9 cellular contexts compared by ENCODE assay signal in the genomic region with DNA sequence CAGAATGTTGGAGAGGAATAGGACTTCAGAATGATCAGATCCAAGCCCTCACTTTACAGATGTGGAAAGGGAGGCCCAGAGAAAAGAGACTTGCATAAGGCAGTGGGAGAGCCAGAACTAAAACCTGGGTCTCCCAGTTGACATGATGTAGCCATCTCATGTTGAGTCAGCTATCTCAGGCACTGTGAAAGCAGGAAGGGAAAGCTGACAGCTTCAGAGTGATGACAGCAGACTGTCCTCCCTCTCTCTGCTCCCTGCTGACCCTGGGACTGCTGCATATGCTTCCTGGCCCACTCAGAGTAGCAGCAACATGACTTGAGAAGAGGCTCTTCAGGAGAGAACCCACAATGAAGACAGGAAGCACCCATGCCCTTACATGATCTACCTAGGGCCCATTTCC. TPM values are rescaled to one million over a fixed set of nuclear protein-coding genes. Genes with fewer than 3 reads are reported as not detected.
DNase-seq lines count a peak whose midpoint lies in the region; ATAC-seq and TF ChIP-seq lines count a peak whose summit lies in the region.
"Had no signal": no experiment of that assay in that cellular context is flagged by ENCODE, and none has a peak within 500 bp of the region (broad histone marks: within the 10 kb centered on the region; RNA-seq: fewer than 3 reads in every experiment).

No MANE protein-coding gene starts in this region.

- DNase-seq in left ventricle myocardium inferior: no peak
- no peak for DNase-seq in stimulated activated naive CD4-positive, alpha-beta T cell treated with Interleukin-2 at 50 U/mL for 16 hours (lab: John Stamatoyannopoulos, UW)
- DNase-seq in NCI-H774 (lab: John Stamatoyannopoulos, UW): no peak
- DNase-seq in NCI-H1092 treated with DMSO at 0.1 percent for 48 hours (lab: John Stamatoyannopoulos, UW): no peak
- no peak for DNase-seq in activated CD8-positive, alpha-beta memory T cell treated with anti-CD3 and anti-CD28 coated beads for 24 hours

- peaks cover 45% of the 10 kb centered on the region for H3K4me1 ChIP-seq in left ventricle myocardium inferior
- H3K4me1 ChIP-seq: SJSA1 had no signal

- no peaks in the 10 kb centered on the region for H3K27me3 ChIP-seq in left ventricle myocardium inferior (ENCODE audit: low read depth)
- H3K27me3 ChIP-seq: SJSA1 had no signal

- peak overlapping the region; percentile 11 for H3K27ac ChIP-seq in left ventricle myocardium inferior (replicated peaks)
- H3K27ac ChIP-seq: SJSA1 had no signal

- no peaks in the 10 kb centered on the region for H3K36me3 ChIP-seq in left ventricle myocardium inferior
- H3K36me3 ChIP-seq: SJSA1 had no signal

- no peak overlapping the region for H3K4me3 ChIP-seq in left ventricle myocardium inferior
- H3K4me3 ChIP-seq: SJSA1 had no signal

- no peak for TF ChIP-seq CTCF in left ventricle myocardium inferior (IDR thresholded peaks at IDR 0.05; ENCODE audit: borderline replicate concordance)

- H3K9me3 ChIP-seq in left ventricle myocardium inferior (replicated peaks): no peaks in the 10 kb centered on the region
- H3K9me3 ChIP-seq: SJSA1 had no signal

- peak; percentile 75 for ATAC-seq in GM18861 (IDR thresholded peaks at IDR 0.05; ENCODE audit: unreplicated experiment)
- peak; percentile 93 for ATAC-seq in GM21526 (IDR thresholded peaks at IDR 0.05; ENCODE audit: low FRiP score, unreplicated experiment)
- ATAC-seq in HG03280 (IDR thresholded peaks at IDR 0.05; ENCODE audit: unreplicated experiment): peak; percentile 73

- intact Hi-C loops in left ventricle myocardium inferior (cut with micrococcal nuclease): no loop called here

RNA-seq across cellular contexts. Expression of a gene that starts 14.7 kb away (rescaled TPM):
- 16.0 TPM for total RNA-seq in left ventricle myocardium inferior
- total RNA-seq: SJSA1 had no signal
